11 cellular contexts compared by ENCODE assay signal in the genomic region with DNA sequence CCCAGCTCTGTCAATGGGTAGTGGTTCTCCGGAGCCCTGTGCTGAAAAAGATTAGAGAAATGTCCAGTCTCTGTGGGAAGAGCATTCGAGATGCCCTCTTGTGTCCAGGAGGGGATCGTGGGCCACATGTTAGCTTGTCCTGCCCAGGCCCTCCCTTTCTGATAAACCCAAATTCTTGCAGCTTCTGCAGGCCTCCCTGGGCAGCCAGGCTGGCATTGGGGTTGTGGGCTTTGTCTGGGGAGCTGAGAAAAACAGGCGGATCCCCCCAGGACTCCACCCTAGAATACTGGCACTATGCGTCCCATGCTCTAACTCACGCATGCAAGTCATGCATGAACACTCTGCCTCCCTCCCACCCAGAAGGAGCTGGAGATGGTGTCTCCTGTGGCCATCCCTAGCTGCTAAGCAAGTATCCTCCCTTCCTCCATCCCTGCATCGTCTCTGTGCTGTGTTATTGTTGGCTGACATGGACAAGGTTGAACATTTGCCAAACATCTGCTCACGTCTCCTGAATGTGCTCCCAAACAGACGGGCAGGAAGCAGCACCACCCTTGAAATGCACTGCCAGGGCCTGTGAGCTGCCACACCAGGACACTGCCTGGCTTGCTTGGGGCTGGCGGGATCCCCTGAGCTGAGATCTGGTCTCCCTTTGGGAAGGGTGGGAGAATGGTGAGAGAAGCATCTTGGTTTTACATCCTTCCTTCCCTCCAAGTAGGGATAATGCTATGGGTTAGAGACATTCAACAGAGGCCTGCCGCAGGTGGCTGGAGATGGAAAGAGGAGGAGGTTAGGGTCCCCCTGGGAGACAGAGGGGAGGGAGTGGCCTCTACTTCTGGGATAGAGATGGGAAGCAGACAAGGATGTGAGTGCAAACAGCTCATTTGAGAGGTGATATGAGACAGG. TPM values are rescaled to one million over a fixed set of nuclear protein-coding genes. Genes with fewer than 3 reads are reported as not detected.
DNase-seq lines count a peak whose midpoint lies in the region; ATAC-seq and TF ChIP-seq lines count a peak whose summit lies in the region.
"Had no signal": no experiment of that assay in that cellular context is flagged by ENCODE, and none has a peak within 500 bp of the region (broad histone marks: within the 10 kb centered on the region; RNA-seq: fewer than 3 reads in every experiment).

No MANE protein-coding gene starts in this region.

- H3K9ac ChIP-seq in stomach smooth muscle (ENCODE audit: low read length in 2 of 2): peak overlapping the region; percentile 13 to 20

- DNase-seq in DMS53 (lab: John Stamatoyannopoulos, UW) (peak; percentile 26), DMS53 treated with DMSO at 0.1 percent for 48 hours (lab: John Stamatoyannopoulos, UW; ENCODE audit: unreplicated experiment) (no peak), RPMI8226 (peak; percentile 45), foreskin keratinocyte (peak; percentile 23 to 44), LoVo (ENCODE audit: low spot score) (no peak), NCI-H2107 (lab: John Stamatoyannopoulos, UW) (no peak)
- DNase-seq in naive thymus-derived CD8-positive, alpha-beta T cell: no peak
- DNase-seq: activated naive CD4-positive, alpha-beta T cell treated with Interleukin-2 at 50 U/mL for 16 hours; stimulated activated CD4-positive, alpha-beta T cell treated with anti-CD3 and anti-CD28 coated beads, Interleukin-1b, Interleukin-23, amount 100 ng/mL, for 48 hours had no signal

- ATAC-seq in foreskin keratinocyte: peak; percentile 17
- ATAC-seq in naive thymus-derived CD8-positive, alpha-beta T cell: no peak

- TF ChIP-seq CTCF in foreskin keratinocyte (conservative IDR thresholded peaks at IDR 0.05): no peak

- H3K27ac Mint-ChIP-seq in naive thymus-derived CD8-positive, alpha-beta T cell: peak overlapping the region in 2 of 10 donors; percentile 24 to 95

- peak overlapping the region in 3 of 10 donors; percentile 2 to 52 (median 39) for H3K4me3 Mint-ChIP-seq in naive thymus-derived CD8-positive, alpha-beta T cell

- H3K9me3 ChIP-seq in stomach smooth muscle (ENCODE audit: control insufficient read depth in 2 of 2, low read length in 2 of 2): no peaks in the 10 kb centered on the region

- H3K36me3 Mint-ChIP-seq in naive thymus-derived CD8-positive, alpha-beta T cell: no peaks in the 10 kb centered on the region

- POLR2A ChIA-PET in naive thymus-derived CD8-positive, alpha-beta T cell (lab: Charles Lee): no interaction called here

- no peaks in the 10 kb centered on the region for H3K4me1 ChIP-seq in foreskin keratinocyte
- peaks cover 16% of the 10 kb centered on the region for H3K4me1 ChIP-seq in stomach smooth muscle (ENCODE audit: control insufficient read depth, insufficient read depth, low read length)

- H3K36me3 ChIP-seq in stomach smooth muscle (ENCODE audit: control insufficient read depth in 2 of 2, insufficient read depth in 2 of 2, low read length in 2 of 2): no peaks in the 10 kb centered on the region

- H3K27me3 Mint-ChIP-seq in naive thymus-derived CD8-positive, alpha-beta T cell: peaks cover 0 to 13% (median 2%) of the 10 kb centered on the region in 5 donors

- peaks cover 16 to 23% (median 20%) of the 10 kb centered on the region in 4 donors for H3K4me1 Mint-ChIP-seq in naive thymus-derived CD8-positive, alpha-beta T cell

- H3K4me3 ChIP-seq in stomach smooth muscle (ENCODE audit: low read length in 2 of 2): no peak overlapping the region

- no peaks in the 10 kb centered on the region for H3K9me3 Mint-ChIP-seq in naive thymus-derived CD8-positive, alpha-beta T cell

- H3K27ac ChIP-seq in foreskin keratinocyte: no peak overlapping the region
- H3K27ac ChIP-seq in stomach smooth muscle (ENCODE audit: low read length): no peak overlapping the region
- H3K27ac ChIP-seq: 22Rv1 had no signal

- H3K27me3 ChIP-seq in foreskin keratinocyte (peaks cover 2% of the 10 kb centered on the region), stomach smooth muscle (ENCODE audit: control insufficient read depth in 1 of 2, insufficient read depth in 2 of 2, low read length in 2 of 2) (no peaks in the 10 kb centered on the region)

RNA-seq across cellular contexts. Expression of a gene that starts 26.5 kb away (rescaled TPM):
- total RNA-seq in foreskin keratinocyte: not detected in 2 replicates
- not detected in 2 replicates for polyA plus RNA-seq in foreskin keratinocyte
- under 1 TPM in 1 of 2 experiments, not detected in 1; 0.21 TPM for total RNA-seq in naive thymus-derived CD8-positive, alpha-beta T cell
- not detected for polyA plus RNA-seq in naive thymus-derived CD8-positive, alpha-beta T cell

RNA-seq across cellular contexts. Expression of a gene that starts 36.1 kb away (rescaled TPM):
- 0.07 TPM in 1 of 2 replicates, not detected in the other for total RNA-seq in foreskin keratinocyte
- not detected in 2 replicates for polyA plus RNA-seq in foreskin keratinocyte
- 100 to 1,000 TPM; 395 to 415 TPM for total RNA-seq in naive thymus-derived CD8-positive, alpha-beta T cell
- 100 to 1,000 TPM; 193 to 428 (median 311) TPM for polyA plus RNA-seq in naive thymus-derived CD8-positive, alpha-beta T cell

Comparison
In these comparisons a context has a peak if more than half of its experiments do, and no peak if none do; other contexts are left out.
1. DNase-seq: peak in DMS53 (single experiment), RPMI8226 (single experiment) and foreskin keratinocyte (2 of 2); none in DMS53 treated with DMSO at 0.1 percent for 48 hours (single experiment), naive thymus-derived CD8-positive, alpha-beta T cell (0 of 10), LoVo (single experiment) and NCI-H2107 (single experiment).
2. RNA of a gene that starts 36.1 kb away (total RNA-seq): 395 to 415 TPM in naive thymus-derived CD8-positive, alpha-beta T cell; 0.07 TPM in foreskin keratinocyte; every median in the first group is over 100 times any median in the second.